Comparison of ENCODE assay signal across 20 cellular contexts in genomic region chr9:38089387-38090165, GRCh38.
"Had no signal": no experiment of that assay in that cellular context is flagged by ENCODE, and none has a peak within 500 bp of the region (broad histone marks: within the 10 kb centered on the region; RNA-seq: fewer than 3 reads in every experiment).

No MANE protein-coding gene starts in this region.

- H3K27ac ChIP-seq: esophagus muscularis mucosa, lower lobe of right lung, suprapubic skin, transverse colon had no signal

- H3K36me3 ChIP-seq: esophagus muscularis mucosa, lower lobe of right lung, suprapubic skin, transverse colon had no signal

- H3K4me3 ChIP-seq: esophagus muscularis mucosa, lower lobe of right lung, suprapubic skin, transverse colon had no signal

- H3K9me3 ChIP-seq: esophagus muscularis mucosa, lower lobe of right lung, SK-N-SH, suprapubic skin, transverse colon had no signal

- H3K27me3 ChIP-seq: esophagus muscularis mucosa, suprapubic skin, transverse colon had no signal

- DNase-seq: activated CD4-positive, alpha-beta memory T cell treated with anti-CD3 and anti-CD28 coated beads, Interleukin-2, amount 10 ng/mL, durations not matched to agents 7 days and 5 days; activated CD4-positive, alpha-beta T cell treated with anti-CD3 and anti-CD28 coated beads for 48 hours; activated CD4-positive, CD25-positive, alpha-beta regulatory T cell; activated gamma-delta T cell; activated T-cell treated with anti-CD3 and anti-CD28 coated beads, Interleukin-2, amount 50 U/mL, for 48 hours; cerebellar nuclear complex; effector CD4-positive, alpha-beta T cell; immature natural killer cell; lower lobe of right lung; natural killer cell; posterior cingulate gyrus; SK-N-SH; stimulated activated CD4-positive, alpha-beta T cell treated with anti-CD3 and anti-CD28 coated beads, Interleukin-12 subunit alpha, Interleukin-12 subunit beta, amount 100 ng/mL, for 4 hours; stimulated activated CD4-positive, alpha-beta T cell treated with anti-CD3 and anti-CD28 coated beads, Interleukin-2, amount 100 ng/mL, for 24 hours; T-cell; transverse colon had no signal

- H3K9me3 Mint-ChIP-seq: activated CD4-positive, alpha-beta memory T cell treated with anti-CD3 and anti-CD28 coated beads, Interleukin-2, amount 10 ng/mL, durations not matched to agents 7 days and 5 days; immature natural killer cell; natural killer cell; stimulated activated naive CD8-positive, alpha-beta T cell treated with anti-CD3 and anti-CD28 coated beads, Interleukin-15, Interleukin-2, amounts not matched to agents 100 ng/mL and 50 ng/mL, for 24 hours; T-cell had no signal

- ATAC-seq: lower lobe of right lung, natural killer cell, T-cell had no signal

- H3K4me3 Mint-ChIP-seq: activated CD4-positive, alpha-beta memory T cell treated with anti-CD3 and anti-CD28 coated beads, Interleukin-2, amount 10 ng/mL, durations not matched to agents 7 days and 5 days; activated naive CD8-positive, alpha-beta T cell; immature natural killer cell; natural killer cell; stimulated activated naive CD8-positive, alpha-beta T cell treated with anti-CD3 and anti-CD28 coated beads, Interleukin-15, Interleukin-2, amounts not matched to agents 100 ng/mL and 50 ng/mL, for 24 hours; T-cell had no signal

- H3K36me3 Mint-ChIP-seq: activated naive CD8-positive, alpha-beta T cell; immature natural killer cell; natural killer cell; T-cell had no signal

- H3K4me2 ChIP-seq: SK-N-SH had no signal

- H3K4me1 Mint-ChIP-seq: immature natural killer cell had no signal

- H3K4me1 ChIP-seq: lower lobe of right lung had no signal

- H3K27ac Mint-ChIP-seq: activated CD4-positive, alpha-beta memory T cell treated with anti-CD3 and anti-CD28 coated beads, Interleukin-2, amount 10 ng/mL, durations not matched to agents 7 days and 5 days; activated naive CD8-positive, alpha-beta T cell; immature natural killer cell; natural killer cell; stimulated activated naive CD8-positive, alpha-beta T cell treated with anti-CD3 and anti-CD28 coated beads, Interleukin-15, Interleukin-2, amounts not matched to agents 100 ng/mL and 50 ng/mL, for 24 hours; T-cell had no signal
